ENCODE assay signal across 14 cellular contexts in genomic region chr17:57654040-57654775, GRCh38.
"Had no signal": no experiment of that assay in that cellular context is flagged by ENCODE, and none has a peak within 500 bp of the region (broad histone marks: within the 10 kb centered on the region; RNA-seq: fewer than 3 reads in every experiment).

No MANE protein-coding gene starts in this region.

- H3K4me1 Mint-ChIP-seq: activated CD4-positive, alpha-beta T cell treated with anti-CD3 and anti-CD28 coated beads for 36 hours had no signal

- DNase-seq: activated CD4-positive, alpha-beta T cell treated with anti-CD3 and anti-CD28 coated beads for 36 hours; activated naive CD4-positive, alpha-beta T cell treated with anti-CD3 and anti-CD28 coated beads, Interleukin-2, amount 50 U/mL, for 16 hours; activated T-cell treated with anti-CD3 and anti-CD28 coated beads for 4 hours; amygdala; left colon; naive thymus-derived CD4-positive, alpha-beta T cell; occipital lobe; stimulated activated CD4-positive, alpha-beta T cell treated with anti-CD3 and anti-CD28 coated beads, Interleukin-4, amount 100 ng/mL, for 24 hours; stimulated activated naive CD8-positive, alpha-beta T cell treated with anti-CD3 and anti-CD28 coated beads, Interleukin-15, amount 100 ng/mL, for 72 hours; T-helper 9 cell; uterus had no signal

- H3K27ac Mint-ChIP-seq: activated CD4-positive, alpha-beta T cell treated with anti-CD3 and anti-CD28 coated beads for 36 hours; activated T-helper 2 cell treated with anti-CD3 and anti-CD28 coated beads, Interferon-gamma antibody, Interleukin-2, Interleukin-4, amounts not matched to agents 10 μg/mL and 5 μg/mL and 100 μg/mL, durations not matched to agents 14 hours and 24 hours and 36 hours had no signal

- H3K27me3 Mint-ChIP-seq: activated CD4-positive, alpha-beta T cell treated with anti-CD3 and anti-CD28 coated beads for 36 hours; brain; naive thymus-derived CD4-positive, alpha-beta T cell; stimulated activated naive CD8-positive, alpha-beta T cell treated with anti-CD3 and anti-CD28 coated beads, Interleukin-15, amount 100 ng/mL, for 72 hours had no signal

- H3K4me3 Mint-ChIP-seq: activated CD4-positive, alpha-beta T cell treated with anti-CD3 and anti-CD28 coated beads for 36 hours; brain; naive thymus-derived CD4-positive, alpha-beta T cell; stimulated activated naive CD8-positive, alpha-beta T cell treated with anti-CD3 and anti-CD28 coated beads, Interleukin-15, amount 100 ng/mL, for 72 hours had no signal

- ATAC-seq: activated CD4-positive, alpha-beta T cell treated with anti-CD3 and anti-CD28 coated beads for 36 hours; esophagus mucosa; left colon; naive thymus-derived CD4-positive, alpha-beta T cell; stimulated activated naive CD8-positive, alpha-beta T cell treated with anti-CD3 and anti-CD28 coated beads, Interleukin-15, amount 100 ng/mL, for 72 hours had no signal

- H3K9me3 Mint-ChIP-seq: activated T-helper 2 cell treated with anti-CD3 and anti-CD28 coated beads, Interferon-gamma antibody, Interleukin-2, Interleukin-4, amounts not matched to agents 10 μg/mL and 5 μg/mL and 100 μg/mL, durations not matched to agents 14 hours and 24 hours and 36 hours; brain; naive thymus-derived CD4-positive, alpha-beta T cell; stimulated activated naive CD8-positive, alpha-beta T cell treated with anti-CD3 and anti-CD28 coated beads, Interleukin-15, amount 100 ng/mL, for 72 hours had no signal
